11 cellular contexts compared by ENCODE assay signal in the genomic region with DNA sequence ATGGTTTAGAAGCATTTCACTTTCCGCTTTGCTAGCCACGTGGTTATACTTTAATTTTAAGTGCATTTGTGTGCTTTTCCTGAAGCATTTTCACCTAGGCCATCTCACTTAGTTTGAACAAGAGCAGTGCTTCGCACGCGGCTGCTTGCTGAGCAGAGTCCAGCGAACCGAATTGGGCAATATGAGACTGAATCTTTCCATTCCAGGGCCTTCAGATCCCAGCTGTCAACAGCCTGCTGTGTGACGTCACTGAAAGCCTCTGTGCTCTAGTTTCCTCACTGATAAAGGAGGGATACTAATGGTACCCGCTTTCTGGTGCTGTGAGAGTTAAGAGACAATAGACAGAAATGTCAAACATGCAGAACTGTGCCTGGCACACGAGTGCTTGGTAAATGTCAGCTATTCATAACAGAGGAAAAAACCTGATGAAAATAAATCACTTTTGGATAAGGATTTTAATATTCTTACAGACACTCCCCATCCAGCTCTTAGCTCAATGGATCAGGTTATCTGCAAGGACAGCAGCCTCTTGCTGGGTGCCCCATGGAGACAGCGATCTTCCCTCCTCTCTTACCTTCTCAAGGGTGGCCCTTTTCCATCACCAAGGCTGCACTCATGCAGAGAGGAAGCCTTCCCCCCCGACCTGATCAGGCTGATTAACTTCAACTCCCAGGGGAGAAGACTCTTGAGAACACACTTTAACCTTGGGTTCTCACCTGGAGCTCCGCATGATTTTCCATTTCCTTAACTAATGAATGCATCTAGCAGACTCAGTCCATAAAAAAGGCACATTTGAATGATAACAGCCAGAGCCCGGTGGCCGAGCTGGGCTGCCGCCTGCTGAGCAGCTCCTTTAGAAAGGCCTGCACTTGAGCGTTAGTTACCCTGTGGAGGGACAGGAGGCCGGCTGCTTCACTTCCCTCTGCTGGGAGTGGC. TPM values are rescaled to one million over a fixed set of nuclear protein-coding genes. Genes with fewer than 3 reads are reported as not detected.
DNase-seq lines count a peak whose midpoint lies in the region; ATAC-seq and TF ChIP-seq lines count a peak whose summit lies in the region.
"Had no signal": no experiment of that assay in that cellular context is flagged by ENCODE, and none has a peak within 500 bp of the region (broad histone marks: within the 10 kb centered on the region; RNA-seq: fewer than 3 reads in every experiment).

No MANE protein-coding gene starts in this region.

- no peaks in the 10 kb centered on the region for H3K9me3 ChIP-seq in DND-41 (ENCODE audit: insufficient read depth, low read length, severe bottlenecking)
- no peaks in the 10 kb centered on the region for H3K9me3 ChIP-seq in NT2/D1 (ENCODE audit: insufficient read depth, low read length)
- no peaks in the 10 kb centered on the region for H3K9me3 ChIP-seq in right cardiac atrium (ENCODE audit: control insufficient read depth, low read length)
- H3K9me3 ChIP-seq: stomach had no signal

- no peaks in the 10 kb centered on the region; the same call in 1 of the 2 replicates for H3K9me3 Mint-ChIP-seq in HFFc6
- H3K9me3 Mint-ChIP-seq: memory B cell had no signal

- no peaks in the 10 kb centered on the region for H3K27me3 ChIP-seq in DND-41 (ENCODE audit: insufficient read depth, low read length, poor library complexity)
- H3K27me3 ChIP-seq in NT2/D1 (ENCODE audit: insufficient read depth, insufficient read length) = peaks cover 49% of the 10 kb centered on the region
- no peaks in the 10 kb centered on the region for H3K27me3 ChIP-seq in right cardiac atrium (ENCODE audit: control insufficient read depth, insufficient read depth)

- H2AFZ ChIP-seq in DND-41 (ENCODE audit: low read depth, low read length) = no peak overlapping the region

- H3K36me3 Mint-ChIP-seq in HFFc6 (ENCODE audit: low read depth) = peaks cover 3% of the 10 kb centered on the region; the same call in 1 of the 2 replicates
- H3K36me3 Mint-ChIP-seq: memory B cell had no signal

- H3K4me1 ChIP-seq in DND-41 (ENCODE audit: insufficient read depth, low read length) = peaks cover 70% of the 10 kb centered on the region
- peaks cover 3% of the 10 kb centered on the region for H3K4me1 ChIP-seq in NT2/D1 (ENCODE audit: insufficient read depth, insufficient read length)
- no peaks in the 10 kb centered on the region for H3K4me1 ChIP-seq in right cardiac atrium (ENCODE audit: control insufficient read depth, insufficient read depth, low read length)

- intact Hi-C loops in right cardiac atrium (cut with DNase I) = no loop called here

- no peak overlapping the region for H3K27ac Mint-ChIP-seq in HFFc6
- H3K27ac Mint-ChIP-seq: memory B cell had no signal

- 27% methylated on average over 18 of the region's 18 CpGs for WGBS in right cardiac atrium

- peak overlapping the region; percentile 92 for H3K4me2 ChIP-seq in DND-41 (ENCODE audit: insufficient read depth, low read length)

- H3K9ac ChIP-seq in DND-41 (ENCODE audit: low read depth, low read length) (peak overlapping the region; percentile 72), NT2/D1 (ENCODE audit: insufficient read length, low read depth) (no peak overlapping the region)

- H4K20me1 ChIP-seq in DND-41 (ENCODE audit: insufficient read depth, low read length) = no peaks in the 10 kb centered on the region

- TF ChIP-seq CTCF in DND-41 (IDR thresholded peaks at IDR 0.05; ENCODE audit: borderline replicate concordance, extremely low read depth, low read length, poor library complexity, severe bottlenecking) = no peak
- TF ChIP-seq CTCF in HFFc6 (IDR thresholded peaks at IDR 0.05) = no peak

- H3K79me2 ChIP-seq in DND-41 (ENCODE audit: insufficient read depth, low read length) = peaks cover 70% of the 10 kb centered on the region

- H3K4me3 ChIP-seq in DND-41 (ENCODE audit: low read depth in 1 of 2, low read length in 2 of 2) (peak overlapping the region in 1 of 2 experiments; percentile 74; a peak in 2 of 4 replicates), NT2/D1 (ENCODE audit: insufficient read length, low read depth) (no peak overlapping the region), right cardiac atrium (ENCODE audit: low read length) (no peak overlapping the region)
- H3K4me3 ChIP-seq: stomach had no signal

- peaks cover 49% of the 10 kb centered on the region for H3K27me3 Mint-ChIP-seq in HFFc6 (ENCODE audit: insufficient read depth)

- ATAC-seq in DND-41 (ENCODE audit: insufficient read depth, low read depth) (no peak), right cardiac atrium (peak; percentile 67 to 70), GM19328 (IDR thresholded peaks at IDR 0.05; ENCODE audit: unreplicated experiment) (no peak), GM18519 (IDR thresholded peaks at IDR 0.05; ENCODE audit: low FRiP score, unreplicated experiment) (no peak)

- no peak overlapping the region for H3K4me3 Mint-ChIP-seq in HFFc6
- H3K4me3 Mint-ChIP-seq: memory B cell had no signal

- H3K27ac ChIP-seq in DND-41 (ENCODE audit: low read length) (peak overlapping the region; percentile 88), right cardiac atrium (ENCODE audit: low read length) (no peak overlapping the region)
- H3K27ac ChIP-seq: stomach had no signal

- DNase-seq in AG08395 (ENCODE audit: low spot score) (peak; percentile 44), DND-41 (no peak), NT2/D1 (ENCODE audit: low read depth, low spot score) (peak; percentile 80), right cardiac atrium (peak; percentile 53 to 78 (median 56)), HFFc6 (no peak), mucosa of gallbladder (ENCODE audit: low spot score) (no peak)
- DNase-seq: stomach had no signal

- H3K36me3 ChIP-seq in DND-41 (ENCODE audit: insufficient read depth, low read length) = no peaks in the 10 kb centered on the region
- H3K36me3 ChIP-seq in NT2/D1 (ENCODE audit: insufficient read depth, insufficient read length, low read length) = no peaks in the 10 kb centered on the region
- H3K36me3 ChIP-seq: stomach had no signal

- peaks cover 14% of the 10 kb centered on the region for H3K4me1 Mint-ChIP-seq in HFFc6 (ENCODE audit: low read depth)

RNA-seq across cellular contexts. Expression of a gene that starts 3.5 kb away (rescaled TPM):
- total RNA-seq in right cardiac atrium (not detected), mucosa of gallbladder (not detected)
- not detected for polyA plus RNA-seq in right cardiac atrium
- total RNA-seq in HFFc6 (2021; fragmentation: NEBNext Ultra II Directional; extraction: Animal tissue kit (Norgen Biotek cat#: 25700)) = not detected
- total RNA-seq: MCF 10A, stomach had no signal

RNA-seq across cellular contexts. Expression of a gene that starts 19.3 kb away (rescaled TPM):
- total RNA-seq in right cardiac atrium (10 to 100 TPM; 18.7 to 34.6 (median 27.3) TPM), mucosa of gallbladder (29.7 TPM)
- 25.6 TPM for polyA plus RNA-seq in right cardiac atrium
- 10 to 100 TPM; 11.8 to 15.7 (median 13.8) TPM for total RNA-seq in HFFc6 (2021; fragmentation: NEBNext Ultra II Directional; extraction: Animal tissue kit (Norgen Biotek cat#: 25700))

RNA-seq across cellular contexts. Expression of a gene that starts 19.5 kb away (rescaled TPM):
- total RNA-seq in right cardiac atrium (10 to 100 TPM; 35.6 to 51.3 (median 44.2) TPM), mucosa of gallbladder (39.4 TPM)
- 57.0 TPM for polyA plus RNA-seq in right cardiac atrium
- 10 to 100 TPM; 32.7 to 36.8 (median 34.2) TPM for total RNA-seq in HFFc6 (2021; fragmentation: NEBNext Ultra II Directional; extraction: Animal tissue kit (Norgen Biotek cat#: 25700))

RNA-seq across cellular contexts. Expression of a gene that starts 48.2 kb away (rescaled TPM):
- total RNA-seq in right cardiac atrium = 10 to 100 TPM; 31.5 to 38.0 (median 35.2) TPM
- polyA plus RNA-seq in right cardiac atrium = 18.7 TPM
- total RNA-seq in HFFc6 (2021; fragmentation: NEBNext Ultra II Directional; extraction: Animal tissue kit (Norgen Biotek cat#: 25700)) = 10 to 100 TPM; 36.5 to 45.0 (median 39.1) TPM
- 54.8 TPM for total RNA-seq in mucosa of gallbladder

RNA-seq across cellular contexts. Expression of a gene that starts 48.9 kb away (rescaled TPM):
- total RNA-seq in right cardiac atrium = 10 to 100 TPM in 2 of 4 donors, 1 to 10 TPM in 2; 8.7 to 11.1 (median 10.0) TPM
- 5.4 TPM for polyA plus RNA-seq in right cardiac atrium
- total RNA-seq in HFFc6 (2021; fragmentation: NEBNext Ultra II Directional; extraction: Animal tissue kit (Norgen Biotek cat#: 25700)) = 10 to 100 TPM; 19.6 to 31.1 (median 29.4) TPM
- 14.7 TPM for total RNA-seq in mucosa of gallbladder

Comparison
In these comparisons a context has a peak if more than half of its experiments do, and no peak if none do; other contexts are left out.
1. DNase-seq: peak in AG08395 (single experiment), NT2/D1 (single experiment) and right cardiac atrium (3 of 3); none in DND-41 (single experiment), HFFc6 (single experiment) and mucosa of gallbladder (single experiment).
2. ATAC-seq: peak in right cardiac atrium (2 of 2); none in DND-41 (single experiment), GM19328 (single experiment) and GM18519 (single experiment).